Comparison of ENCODE assay signal across 15 cellular contexts in genomic region chr2:101265893-101266499, GRCh38. TPM values are rescaled to one million over a fixed set of nuclear protein-coding genes. Genes with fewer than 3 reads are reported as not detected.
DNase-seq lines count a peak whose midpoint lies in the region; ATAC-seq and TF ChIP-seq lines count a peak whose summit lies in the region.
"Had no signal": no experiment of that assay in that cellular context is flagged by ENCODE, and none has a peak within 500 bp of the region (broad histone marks: within the 10 kb centered on the region; RNA-seq: fewer than 3 reads in every experiment).

No MANE protein-coding gene starts in this region.

- H4K20me1 ChIP-seq in PC-9 (ENCODE audit: insufficient read depth), result peaks cover 21% of the 10 kb centered on the region; the same call in 1 of the 2 replicates

- peaks cover 69% of the 10 kb centered on the region for H3K36me3 ChIP-seq in CD4-positive, alpha-beta memory T cell (ENCODE audit: insufficient read depth, low read length)
- H3K36me3 ChIP-seq in PC-9 (ENCODE audit: low read depth) (peaks cover 60% of the 10 kb centered on the region), esophagus squamous epithelium (peaks cover 15 to 96% (median 33%) of the 10 kb centered on the region in 3 donors)
- H3K36me3 ChIP-seq: BE2C had no signal

- H3K27ac Mint-ChIP-seq in CD4-positive, alpha-beta memory T cell, result peak overlapping the region in 5 of 7 donors; percentile 1 to 80 (median 59)
- no peak overlapping the region for H3K27ac Mint-ChIP-seq in chondrocyte (ENCODE audit: unreplicated experiment)

- no peak overlapping the region for H3K4me3 ChIP-seq in CD4-positive, alpha-beta memory T cell (ENCODE audit: low read length in 2 of 2)
- H3K4me3 ChIP-seq in PC-9, result no peak overlapping the region
- no peak overlapping the region for H3K4me3 ChIP-seq in esophagus squamous epithelium
- H3K4me3 ChIP-seq: SJSA1 had no signal

- peaks cover 58 to 82% of the 10 kb centered on the region in 2 donors for H3K36me3 Mint-ChIP-seq in CD4-positive, alpha-beta memory T cell
- peaks cover 24% of the 10 kb centered on the region for H3K36me3 Mint-ChIP-seq in chondrocyte (ENCODE audit: low read depth)

- H3K79me2 ChIP-seq in PC-9 (ENCODE audit: low read depth), result peaks cover 8% of the 10 kb centered on the region; the same call in 1 of the 2 replicates

- intact Hi-C loops in CD4-positive, alpha-beta memory T cell (cut with micrococcal nuclease), result no loop called here
- intact Hi-C loops in PC-9 (cut with micrococcal nuclease; ENCODE audit: unreplicated experiment), result loop anchor here (10.0 kb wide), 1 partner anchor 1179 kb away; no protein-coding TSS in a partner anchor
- intact Hi-C loops in esophagus squamous epithelium (cut with DNase I), result no loop called here

- no peak for DNase-seq in CD4-positive, alpha-beta memory T cell
- DNase-seq in PC-9, result peak; percentile 72 to 80
- no peak for DNase-seq in esophagus squamous epithelium (lab: John Stamatoyannopoulos, UW)
- peak; percentile 57 for DNase-seq in myocyte (ENCODE audit: low read depth)
- no peak for DNase-seq in chondrocyte (ENCODE audit: low spot score)
- no peak for DNase-seq in EL
- DNase-seq: activated T-cell treated with anti-CD3 and anti-CD28 coated beads, Interleukin-2, amount 50 U/mL, for 1 hour; BE2C; naive B cell; NCI-H146; NCI-H748 treated with DMSO at 0.1 percent for 48 hours had no signal

- peaks cover 24 to 38% (median 29%) of the 10 kb centered on the region in 4 donors for H3K4me1 Mint-ChIP-seq in CD4-positive, alpha-beta memory T cell
- H3K4me1 Mint-ChIP-seq in chondrocyte (ENCODE audit: low read depth), result peaks cover 26% of the 10 kb centered on the region
- H3K4me1 Mint-ChIP-seq: brain had no signal

- no peaks in the 10 kb centered on the region for H3K9me3 Mint-ChIP-seq in CD4-positive, alpha-beta memory T cell
- no peaks in the 10 kb centered on the region for H3K9me3 Mint-ChIP-seq in chondrocyte (ENCODE audit: low read depth)
- H3K9me3 Mint-ChIP-seq: brain, naive B cell had no signal

- TF ChIP-seq CTCF in PC-9 (conservative IDR thresholded peaks at IDR 0.05), result no peak
- TF ChIP-seq CTCF in esophagus squamous epithelium (IDR thresholded peaks at IDR 0.05), result no peak
- no peak for TF ChIP-seq CTCF in chondrocyte (IDR thresholded peaks at IDR 0.05)

- WGBS in esophagus squamous epithelium, 2 donors, result 58 to 71% methylated on average over 11 of the region's 11 CpGs

- peak overlapping the region; percentile 26; the same call in 1 of the 2 replicates for H3K4me2 ChIP-seq in PC-9

- CTCF ChIA-PET in CD4-positive, alpha-beta memory T cell (lab: Charles Lee; ENCODE audit: partially characterized antibody), result no interaction called here
- CTCF ChIA-PET in PC-9 (lab: Charles Lee), result no interaction called here

- no peaks in the 10 kb centered on the region for H3K9me3 ChIP-seq in CD4-positive, alpha-beta memory T cell (ENCODE audit: control insufficient read depth in 1 of 2, low read length in 2 of 2)
- no peaks in the 10 kb centered on the region for H3K9me3 ChIP-seq in PC-9 (ENCODE audit: insufficient read depth, low read depth)
- H3K9me3 ChIP-seq in esophagus squamous epithelium, result no peaks in the 10 kb centered on the region
- H3K9me3 ChIP-seq: BE2C, SJSA1 had no signal

- no peak for TF ChIP-seq POLR2A in esophagus squamous epithelium (IDR thresholded peaks at IDR 0.05)

- POLR2A ChIA-PET in CD4-positive, alpha-beta memory T cell (lab: Charles Lee; ENCODE audit: partially characterized antibody), result interaction anchor here (1.2 to 3.0 kb wide), 2 partner anchors 13 kb away, joined by 7 to 21 read pairs; partner anchors contain the start of gene CNOT11
- POLR2A ChIA-PET in PC-9 (lab: Charles Lee; ENCODE audit: unreplicated experiment), result interaction anchor here (0.7 to 1.0 kb wide), 3 partner anchors 29 to 65 kb away, joined by 6 to 7 read pairs (median 7); partner anchors contain the start of gene RNF149

- H3K27ac ChIP-seq in CD4-positive, alpha-beta memory T cell (ENCODE audit: low read depth, low read length), result no peak overlapping the region
- peak overlapping the region; percentile 48 for H3K27ac ChIP-seq in PC-9
- peak overlapping the region; percentile 34 to 62 (median 54) for H3K27ac ChIP-seq in esophagus squamous epithelium
- H3K27ac ChIP-seq: SJSA1 had no signal

- ATAC-seq in GM19328 (IDR thresholded peaks at IDR 0.05; ENCODE audit: unreplicated experiment), result no peak
- ATAC-seq in GM19324 (IDR thresholded peaks at IDR 0.05; ENCODE audit: low FRiP score, unreplicated experiment), result no peak

- no peak overlapping the region for H2AFZ ChIP-seq in PC-9

- H3K27me3 Mint-ChIP-seq in CD4-positive, alpha-beta memory T cell, result no peaks in the 10 kb centered on the region
- no peaks in the 10 kb centered on the region for H3K27me3 Mint-ChIP-seq in chondrocyte (ENCODE audit: low read depth)
- H3K27me3 Mint-ChIP-seq: brain, naive B cell had no signal

- BruUV-seq in PC-9 (replicated peaks; lab: Mats Ljungman, UMichigan), result no TSS peak

- H3F3A ChIP-seq in PC-9 (ENCODE audit: insufficient read depth, low read depth), result peaks cover 66% of the 10 kb centered on the region

- no peak overlapping the region for H3K4me3 Mint-ChIP-seq in CD4-positive, alpha-beta memory T cell
- H3K4me3 Mint-ChIP-seq in chondrocyte (ENCODE audit: unreplicated experiment), result no peak overlapping the region
- H3K4me3 Mint-ChIP-seq: brain, naive B cell had no signal

- H3K9me2 ChIP-seq in PC-9 (ENCODE audit: insufficient read depth), result no peaks in the 10 kb centered on the region

- no peaks in the 10 kb centered on the region for H3K27me3 ChIP-seq in CD4-positive, alpha-beta memory T cell (ENCODE audit: insufficient read depth, low read length)
- H3K27me3 ChIP-seq in PC-9 (ENCODE audit: insufficient read depth, low read depth), result no peaks in the 10 kb centered on the region
- no peaks in the 10 kb centered on the region for H3K27me3 ChIP-seq in esophagus squamous epithelium
- H3K27me3 ChIP-seq: BE2C, SJSA1 had no signal

- no peaks in the 10 kb centered on the region for H3K4me1 ChIP-seq in CD4-positive, alpha-beta memory T cell (ENCODE audit: insufficient read depth, low read length)
- H3K4me1 ChIP-seq in PC-9 (replicated peaks; ENCODE audit: insufficient read depth), result peaks cover 14% of the 10 kb centered on the region
- H3K4me1 ChIP-seq in esophagus squamous epithelium, result peaks cover 0 to 15% (median 0%) of the 10 kb centered on the region in 3 donors
- H3K4me1 ChIP-seq: BE2C, SJSA1 had no signal

RNA-seq across cellular contexts. Expression of gene CNOT11, which starts 13.3 kb away (rescaled TPM):
- 10 to 100 TPM; 53.8 to 56.9 TPM for total RNA-seq in CD4-positive, alpha-beta memory T cell
- 10 to 100 TPM; 62.2 to 75.5 TPM for polyA plus RNA-seq in CD4-positive, alpha-beta memory T cell
- 39.0 and 60.6 TPM in 2 replicates for total RNA-seq in PC-9 (2021)
- 10 to 100 TPM; 28.0 to 53.2 (median 41.8) TPM for total RNA-seq in esophagus squamous epithelium
- total RNA-seq in myocyte, result 42.9 and 51.2 TPM in 2 replicates
- 26.1 TPM for polyA plus RNA-seq in myocyte (2012)
- total RNA-seq in chondrocyte, result 28.5 to 37.4 TPM (median 31.3 TPM) in 3 replicates

RNA-seq across cellular contexts. Expression of gene RNF149, which starts 42.5 kb away (rescaled TPM):
- 100 to 1,000 TPM; 138 to 154 TPM for total RNA-seq in CD4-positive, alpha-beta memory T cell
- 10 to 100 TPM; 67.6 to 94.6 TPM for polyA plus RNA-seq in CD4-positive, alpha-beta memory T cell
- 58.6 and 71.6 TPM in 2 replicates for total RNA-seq in PC-9 (2021)
- total RNA-seq in esophagus squamous epithelium, result 100 to 1,000 TPM in 3 of 4 donors, 10 to 100 TPM in 1; 80.3 to 117 (median 110) TPM
- 32.3 and 40.8 TPM in 2 replicates for total RNA-seq in myocyte
- 22.3 TPM for polyA plus RNA-seq in myocyte (2012)
- total RNA-seq in chondrocyte, result 26.2 to 28.3 TPM (median 26.8 TPM) in 3 replicates

Comparison
In these comparisons a context has a peak if more than half of its experiments do, and no peak if none do; other contexts are left out.
1. DNase-seq: peak in PC-9 (2 of 2) and myocyte (single experiment); none in CD4-positive, alpha-beta memory T cell (0 of 5), esophagus squamous epithelium (single experiment), chondrocyte (single experiment) and EL (single experiment).